ENCODE assay signal across 16 cellular contexts in the genomic region with DNA sequence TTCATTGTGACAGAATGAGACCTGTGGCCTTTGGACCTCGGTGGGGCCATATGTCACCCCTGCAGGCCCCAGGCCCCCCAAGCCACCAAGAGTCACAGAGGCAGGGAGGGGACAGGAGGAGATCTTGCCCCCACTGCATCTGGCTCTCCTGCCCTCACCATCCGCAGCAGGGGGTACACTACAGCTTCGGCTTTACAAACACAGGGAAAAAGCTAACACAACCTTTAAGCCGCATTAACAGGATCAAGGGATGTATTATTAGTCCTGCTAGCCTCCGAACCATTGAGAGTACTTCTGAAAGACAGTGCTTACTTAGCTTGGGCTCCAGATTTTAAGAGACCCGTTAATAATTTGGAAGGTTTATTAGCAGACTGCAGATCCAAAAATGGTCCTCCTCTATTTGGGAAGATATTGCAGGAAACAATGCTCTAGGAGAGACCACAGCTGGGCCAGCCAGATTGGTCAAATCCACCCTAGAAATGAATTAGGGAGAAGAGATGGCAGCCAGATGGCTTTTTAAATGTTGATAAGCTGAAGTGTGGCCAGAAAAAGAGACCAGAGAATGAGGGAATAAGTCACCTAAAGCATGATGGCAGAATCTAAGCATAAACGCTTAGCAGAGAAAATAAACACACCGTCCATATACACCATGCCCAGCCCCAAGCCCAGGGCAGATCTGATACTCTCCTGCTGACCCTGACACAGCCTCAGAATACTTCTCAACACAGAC.
"Had no signal": no experiment of that assay in that cellular context is flagged by ENCODE, and none has a peak within 500 bp of the region (broad histone marks: within the 10 kb centered on the region; RNA-seq: fewer than 3 reads in every experiment).

No MANE protein-coding gene starts in this region.

- H3K27ac ChIP-seq: gastrocnemius medialis, heart right ventricle, neutrophil, pancreas, thoracic aorta, upper lobe of left lung had no signal

- H3K27me3 ChIP-seq: gastrocnemius medialis, heart right ventricle, neutrophil, pancreas, upper lobe of left lung had no signal

- H3K4me3 ChIP-seq: gastrocnemius medialis, heart right ventricle, pancreas, thoracic aorta, upper lobe of left lung had no signal

- FAIRE-seq: pancreas, TTC549 had no signal

- DNase-seq: activated CD4-positive, alpha-beta T cell treated with anti-CD3 and anti-CD28 coated beads for 36 hours; activated CD4-positive, alpha-beta T cell treated with anti-CD3 and anti-CD28 coated beads, Interleukin-2, amount 50 U/mL, for 48 hours; amygdala; effector memory CD8-positive, alpha-beta T cell; gastrocnemius medialis; heart right ventricle; immature natural killer cell; mesenchymal stem cell; naive thymus-derived CD4-positive, alpha-beta T cell; pancreas; stimulated activated naive B cell treated with anti-CD40 and anti-IgM and Interleukin-4, amounts not matched to agents 10 μg/mL and 1 μg/mL and 100 μg/mL, for 72 hours had no signal

- H3K36me3 ChIP-seq: gastrocnemius medialis, heart right ventricle, neutrophil, pancreas, thoracic aorta, upper lobe of left lung had no signal

- H3K9me3 ChIP-seq: gastrocnemius medialis, heart right ventricle, neutrophil, pancreas, thoracic aorta, upper lobe of left lung had no signal

- H3K4me1 ChIP-seq: pancreas, upper lobe of left lung had no signal

- ATAC-seq: activated CD4-positive, alpha-beta T cell treated with anti-CD3 and anti-CD28 coated beads for 36 hours; effector memory CD8-positive, alpha-beta T cell; gastrocnemius medialis; heart right ventricle; naive thymus-derived CD4-positive, alpha-beta T cell; pancreas; stimulated activated naive B cell treated with anti-CD40 and anti-IgM and Interleukin-4, amounts not matched to agents 10 μg/mL and 1 μg/mL and 100 μg/mL, for 72 hours; WTC11 had no signal
